Comparison of ENCODE assay signal across 7 cellular contexts in genomic region chr11:15707971-15708370, GRCh38.
DNase-seq lines count a peak whose midpoint lies in the region; ATAC-seq and TF ChIP-seq lines count a peak whose summit lies in the region.

No MANE protein-coding gene starts in this region.

- H3K27me3 ChIP-seq in SK-N-SH (ENCODE audit: insufficient read depth) = no peaks in the 10 kb centered on the region
- no peaks in the 10 kb centered on the region for H3K27me3 ChIP-seq in thoracic aorta (replicated peaks; ENCODE audit: insufficient read depth)

- H2AFZ ChIP-seq in SK-N-SH (ENCODE audit: low read depth) = no peak overlapping the region

- H3K4me3 ChIP-seq in LNCaP clone FGC (ENCODE audit: low read depth, low read length) (no peak overlapping the region), SK-N-SH (ENCODE audit: low read depth in 2 of 2, low read length in 1 of 2) (no peak overlapping the region), thoracic aorta (no peak overlapping the region)

- no peaks in the 10 kb centered on the region for H3K9me3 ChIP-seq in SK-N-SH
- no peaks in the 10 kb centered on the region for H3K9me3 ChIP-seq in thoracic aorta

- TF ChIP-seq CTCF in LNCaP clone FGC (IDR thresholded peaks at IDR 0.05; ENCODE audit: control insufficient read depth, extremely low read depth, insufficient read depth) (peak; percentile 24; the same call in 1 of the 2 replicates), SK-N-SH (IDR thresholded peaks at IDR 0.05) (no peak), thoracic aorta (IDR thresholded peaks at IDR 0.05) (no peak)

- WGBS in SK-N-SH (ENCODE audit: low lambda C conversion rate) = 23% methylated on average over 2 of the region's 2 CpGs

- H3K79me2 ChIP-seq in SK-N-SH (ENCODE audit: insufficient read depth) = no peaks in the 10 kb centered on the region

- H3K9me2 ChIP-seq in SK-N-SH = no peaks in the 10 kb centered on the region

- peak in 1 of 2 experiments; percentile 96; a peak in 2 of 4 replicates for TF ChIP-seq EP300 in SK-N-SH (IDR thresholded peaks at IDR 0.05; ENCODE audit: borderline replicate concordance in 1 of 2, low read depth in 1 of 2, low read length in 1 of 2)

- no peak overlapping the region for H3K4me2 ChIP-seq in SK-N-SH

- H4K20me1 ChIP-seq in SK-N-SH (ENCODE audit: insufficient read depth) = no peaks in the 10 kb centered on the region

- no peak overlapping the region for H3K9ac ChIP-seq in SK-N-SH

- TF ChIP-seq RAD21 in SK-N-SH (IDR thresholded peaks at IDR 0.05; ENCODE audit: low read length) = peak; percentile 39

- H3K27ac ChIP-seq in SK-N-SH (ENCODE audit: low read depth in 2 of 2, low read length in 1 of 2) (peak overlapping the region in 1 of 2 experiments; percentile 91; a peak in 2 of 4 replicates), thoracic aorta (no peak overlapping the region)

- peaks cover 0 to 18% of the 10 kb centered on the region in 2 experiments; a peak in 2 of 4 replicates for H3K4me1 ChIP-seq in SK-N-SH (ENCODE audit: control insufficient read depth in 1 of 2, insufficient read depth in 2 of 2, low read depth in 1 of 2, low read length in 1 of 2)
- peaks cover 12 to 27% of the 10 kb centered on the region in 2 donors for H3K4me1 ChIP-seq in thoracic aorta (ENCODE audit: control insufficient read depth in 1 of 2, low read depth in 2 of 2)

- DNase-seq in LNCaP clone FGC (ENCODE audit: low read depth) (peak; percentile 96), SK-N-SH (peak; percentile 85), globus pallidus (ENCODE audit: low spot score) (peak; percentile 11), thoracic aorta (ENCODE audit: low spot score) (no peak), T-helper 1 cell (no peak)
- DNase-seq in activated CD4-positive, alpha-beta T cell treated with anti-CD3 and anti-CD28 coated beads, Interleukin-2, amount 50 U/mL, for 1 hour = no peak

- POLR2A ChIA-PET in SK-N-SH (lab: Yijun Ruan, JAX) = interaction anchor here (0.9 to 1.9 kb wide), 9 partner anchors 10 to 136 kb away, joined by 3 to 8 read pairs (median 5); no protein-coding TSS in a partner anchor

- no peaks in the 10 kb centered on the region for H3K36me3 ChIP-seq in SK-N-SH (replicated peaks in 1 of 2; ENCODE audit: control insufficient read depth in 1 of 2, insufficient read depth in 2 of 2, low read length in 1 of 2)
- H3K36me3 ChIP-seq in thoracic aorta = no peaks in the 10 kb centered on the region

- peak; percentile 53 for ATAC-seq in thoracic aorta (ENCODE audit: insufficient number of reproducible peaks, low FRiP score, low read depth)
- ATAC-seq in HG03039 (IDR thresholded peaks at IDR 0.05; ENCODE audit: unreplicated experiment) = no peak

- CTCF ChIA-PET in SK-N-SH (lab: Yijun Ruan, JAX) = interaction anchor here (0.9 to 3.0 kb wide), 6 partner anchors 56 to 898 kb away, joined by 3 to 13 read pairs (median 3); no protein-coding TSS in a partner anchor

- H3F3A ChIP-seq in SK-N-SH (replicated peaks; ENCODE audit: insufficient read depth) = no peaks in the 10 kb centered on the region

TF ChIP-seq in SK-N-SH, 30 proteins besides CTCF, POLR2A, EP300 and RAD21:
- TF ChIP-seq FOXM1 (IDR thresholded peaks at IDR 0.05; ENCODE audit: low read depth) = no peak
- TF ChIP-seq FOXJ3 (CRISPR knock-in tag; IDR thresholded peaks at IDR 0.05) = peak; percentile 99
- TF ChIP-seq TEAD4 (IDR thresholded peaks at IDR 0.05; ENCODE audit: borderline replicate concordance, insufficient read depth) = no peak
- no peak for TF ChIP-seq REST (IDR thresholded peaks at IDR 0.05; ENCODE audit: low read depth, low read length)
- peak; percentile 82 for TF ChIP-seq GATA2 (CRISPR knock-in tag; IDR thresholded peaks at IDR 0.05)
- TF ChIP-seq ELF1 (IDR thresholded peaks at IDR 0.05) = no peak
- TF ChIP-seq YY1 (IDR thresholded peaks at IDR 0.05; ENCODE audit: low read depth) = no peak
- TF ChIP-seq TCF12 (IDR thresholded peaks at IDR 0.05) = peak; percentile 41; the same call in 1 of the 2 replicates
- no peak for TF ChIP-seq MEF2A (IDR thresholded peaks at IDR 0.05; ENCODE audit: borderline replicate concordance, low read depth)
- TF ChIP-seq FOSL2 (IDR thresholded peaks at IDR 0.05; ENCODE audit: borderline replicate concordance, low read depth) = no peak
- peak; percentile 98 for TF ChIP-seq MXI1 (IDR thresholded peaks at IDR 0.05; ENCODE audit: low read depth, low read length)
- no peak for TF ChIP-seq TAF1 (IDR thresholded peaks at IDR 0.05; ENCODE audit: borderline replicate concordance, low read depth, low read length)
- TF ChIP-seq CHD2 (IDR thresholded peaks at IDR 0.05; ENCODE audit: low read length, partially characterized antibody) = peak; percentile 79
- peak; percentile 92 for TF ChIP-seq RCOR1 (IDR thresholded peaks at IDR 0.05; ENCODE audit: low read length)
- TF ChIP-seq, protein P1, sequence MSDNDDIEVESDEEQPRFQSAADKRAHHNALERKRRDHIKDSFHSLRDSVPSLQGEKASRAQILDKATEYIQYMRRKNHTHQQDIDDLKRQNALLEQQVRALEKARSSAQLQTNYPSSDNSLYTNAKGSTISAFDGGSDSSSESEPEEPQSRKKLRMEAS (IDR thresholded peaks at IDR 0.05; ENCODE audit: low read depth) = no peak
- TF ChIP-seq, protein P2, sequence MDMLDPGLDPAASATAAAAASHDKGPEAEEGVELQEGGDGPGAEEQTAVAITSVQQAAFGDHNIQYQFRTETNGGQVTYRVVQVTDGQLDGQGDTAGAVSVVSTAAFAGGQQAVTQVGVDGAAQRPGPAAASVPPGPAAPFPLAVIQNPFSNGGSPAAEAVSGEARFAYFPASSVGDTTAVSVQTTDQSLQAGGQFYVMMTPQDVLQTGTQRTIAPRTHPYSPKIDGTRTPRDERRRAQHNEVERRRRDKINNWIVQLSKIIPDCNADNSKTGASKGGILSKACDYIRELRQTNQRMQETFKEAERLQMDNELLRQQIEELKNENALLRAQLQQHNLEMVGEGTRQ (IDR thresholded peaks at IDR 0.05; ENCODE audit: borderline replicate concordance, low read depth, low read length) = peak; percentile 19; the same call in 1 of the 2 replicates
- no peak; the same call in 1 of the 2 replicates for TF ChIP-seq SMC3 (IDR thresholded peaks at IDR 0.05; ENCODE audit: low read depth, low read length)
- no peak for TF ChIP-seq SIN3A (IDR thresholded peaks at IDR 0.05; ENCODE audit: borderline replicate concordance, low read depth, low read length)

Comparison
In these comparisons a context has a peak if more than half of its experiments do, and no peak if none do; other contexts are left out.
1. DNase-seq: peak in LNCaP clone FGC (single experiment), SK-N-SH (single experiment) and globus pallidus (single experiment); none in thoracic aorta (single experiment), activated CD4-positive, alpha-beta T cell treated with anti-CD3 and anti-CD28 coated beads, Interleukin-2, amount 50 U/mL, for 1 hour (single experiment) and T-helper 1 cell (0 of 5).